ENCODE assay signal across 21 cellular contexts in the genomic region with DNA sequence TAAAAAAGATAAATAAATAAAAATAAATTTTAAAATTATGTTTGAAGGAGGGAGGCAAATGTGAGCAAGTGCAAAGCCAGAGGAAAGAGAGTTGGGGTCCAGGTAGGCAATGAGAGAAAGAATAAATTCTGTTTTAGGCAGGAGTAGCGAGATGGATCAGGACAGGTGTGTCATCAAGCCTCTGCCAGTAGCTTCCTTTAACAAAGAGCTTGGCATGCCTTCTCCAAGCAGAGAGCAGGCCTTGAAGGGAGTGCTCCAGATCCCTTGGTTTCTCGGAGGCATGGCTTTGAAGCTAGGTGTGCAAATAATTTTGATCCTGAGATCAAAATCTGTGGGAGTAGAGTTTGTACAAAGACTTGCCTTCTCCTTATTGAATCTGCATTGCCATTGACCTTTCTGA.
"Had no signal": no experiment of that assay in that cellular context is flagged by ENCODE, and none has a peak within 500 bp of the region (broad histone marks: within the 10 kb centered on the region; RNA-seq: fewer than 3 reads in every experiment).

No MANE protein-coding gene starts in this region.

- H3K4me3 Mint-ChIP-seq: activated CD8-positive, alpha-beta T cell treated with anti-CD3 and anti-CD28 coated beads for 36 hours; activated T-cell treated with anti-CD3 and anti-CD28 coated beads, Interleukin-2, amount 50 U/mL, for 72 hours; naive thymus-derived CD8-positive, alpha-beta T cell; stimulated activated naive B cell treated with anti-CD40 and anti-IgM and Interleukin-4, amounts not matched to agents 10 μg/mL and 1 μg/mL and 100 μg/mL, for 72 hours; T-helper 17 cell had no signal

- H3K27ac Mint-ChIP-seq: activated CD8-positive, alpha-beta T cell treated with anti-CD3 and anti-CD28 coated beads for 36 hours; activated naive CD4-positive, alpha-beta T cell treated with anti-CD3 and anti-CD28 coated beads, Interleukin-2, amount 50 U/mL, for 72 hours; activated T-cell treated with anti-CD3 and anti-CD28 coated beads, Interleukin-2, amount 50 U/mL, for 72 hours; stimulated activated naive B cell treated with anti-CD40 and anti-IgM and Interleukin-4, amounts not matched to agents 10 μg/mL and 1 μg/mL and 100 μg/mL, for 72 hours; T-helper 17 cell had no signal

- H3K9me3 ChIP-seq: esophagus muscularis mucosa, sigmoid colon, suprapubic skin, tibial nerve had no signal

- H3K27ac ChIP-seq: esophagus muscularis mucosa, foreskin keratinocyte, sigmoid colon, suprapubic skin had no signal

- H3K4me1 ChIP-seq: sigmoid colon had no signal

- H3K36me3 ChIP-seq: esophagus muscularis mucosa, sigmoid colon, suprapubic skin, tibial nerve had no signal

- DNase-seq: activated CD4-positive, alpha-beta T cell treated with anti-CD3 and anti-CD28 coated beads, Interleukin-2, amount 50 U/mL, for 1 hour; activated CD4-positive, CD25-positive, alpha-beta regulatory T cell treated with anti-CD3 and anti-CD28 coated beads, Interleukin-2, amount 50 U/mL, for 72 hours; activated CD8-positive, alpha-beta T cell treated with anti-CD3 and anti-CD28 coated beads for 36 hours; activated naive CD4-positive, alpha-beta T cell; activated T-cell treated with anti-CD3 and anti-CD28 coated beads, Interleukin-2, amount 50 U/mL, for 72 hours; effector CD4-positive, alpha-beta T cell; foreskin keratinocyte; mammary epithelial cell; midbrain; naive thymus-derived CD8-positive, alpha-beta T cell; sigmoid colon; small intestine; stimulated activated CD4-positive, alpha-beta T cell treated with anti-CD3 and anti-CD28 coated beads, Interleukin-1b, Interleukin-23, amount 100 ng/mL, for 48 hours; stimulated activated CD4-positive, alpha-beta T cell treated with anti-CD3 and anti-CD28 coated beads, Interleukin-4, amount 100 ng/mL, for 4 hours; stimulated activated naive B cell treated with anti-CD40 and anti-IgM and Interleukin-4, amounts not matched to agents 10 μg/mL and 1 μg/mL and 100 μg/mL, for 72 hours; T-helper 17 cell had no signal

- H3K27me3 Mint-ChIP-seq: activated CD8-positive, alpha-beta T cell treated with anti-CD3 and anti-CD28 coated beads for 36 hours; naive thymus-derived CD8-positive, alpha-beta T cell; stimulated activated naive B cell treated with anti-CD40 and anti-IgM and Interleukin-4, amounts not matched to agents 10 μg/mL and 1 μg/mL and 100 μg/mL, for 72 hours; T-helper 17 cell had no signal

- H3K9me3 Mint-ChIP-seq: activated CD8-positive, alpha-beta T cell treated with anti-CD3 and anti-CD28 coated beads for 36 hours; activated naive CD4-positive, alpha-beta T cell treated with anti-CD3 and anti-CD28 coated beads, Interleukin-2, amount 50 U/mL, for 72 hours; activated T-cell treated with anti-CD3 and anti-CD28 coated beads, Interleukin-2, amount 50 U/mL, for 72 hours; naive thymus-derived CD8-positive, alpha-beta T cell; stimulated activated naive B cell treated with anti-CD40 and anti-IgM and Interleukin-4, amounts not matched to agents 10 μg/mL and 1 μg/mL and 100 μg/mL, for 72 hours had no signal

- H3K4me1 Mint-ChIP-seq: naive thymus-derived CD8-positive, alpha-beta T cell; stimulated activated naive B cell treated with anti-CD40 and anti-IgM and Interleukin-4, amounts not matched to agents 10 μg/mL and 1 μg/mL and 100 μg/mL, for 72 hours; T-helper 17 cell had no signal

- H3K27me3 ChIP-seq: esophagus muscularis mucosa, foreskin keratinocyte, sigmoid colon, suprapubic skin, tibial nerve had no signal

- H3K36me3 Mint-ChIP-seq: activated naive CD4-positive, alpha-beta T cell treated with anti-CD3 and anti-CD28 coated beads, Interleukin-2, amount 50 U/mL, for 72 hours; naive thymus-derived CD8-positive, alpha-beta T cell; stimulated activated naive B cell treated with anti-CD40 and anti-IgM and Interleukin-4, amounts not matched to agents 10 μg/mL and 1 μg/mL and 100 μg/mL, for 72 hours had no signal

- H3K4me3 ChIP-seq: esophagus muscularis mucosa, sigmoid colon, suprapubic skin, tibial nerve had no signal

- ATAC-seq: activated CD8-positive, alpha-beta T cell treated with anti-CD3 and anti-CD28 coated beads for 36 hours; activated naive CD4-positive, alpha-beta T cell treated with anti-CD3 and anti-CD28 coated beads, Interleukin-2, amount 50 U/mL, for 72 hours; activated T-cell treated with anti-CD3 and anti-CD28 coated beads, Interleukin-2, amount 50 U/mL, for 72 hours; foreskin keratinocyte; naive thymus-derived CD8-positive, alpha-beta T cell; SK-N-SH treated with all-trans-retinoic acid at 6 μM for 48 hours; stimulated activated naive B cell treated with anti-CD40 and anti-IgM and Interleukin-4, amounts not matched to agents 10 μg/mL and 1 μg/mL and 100 μg/mL, for 72 hours; T-helper 17 cell had no signal
